In genomic region chr2:123015186-123015585, GRCh38 we compare ENCODE assay signal across 20 cellular contexts.
"Had no signal": no experiment of that assay in that cellular context is flagged by ENCODE, and none has a peak within 500 bp of the region (broad histone marks: within the 10 kb centered on the region; RNA-seq: fewer than 3 reads in every experiment).

No MANE protein-coding gene starts in this region.

- H3K27me3 ChIP-seq: left lung, ovary, spleen, tibial nerve, upper lobe of left lung had no signal

- H3K9me3 ChIP-seq: ovary, psoas muscle, thoracic aorta, upper lobe of left lung had no signal

- FAIRE-seq: frontal cortex, kidney, urothelium cell line had no signal

- H3K4me1 ChIP-seq: left lung, psoas muscle, spleen, tibial nerve, upper lobe of left lung had no signal

- ATAC-seq: left lung; naive thymus-derived CD4-positive, alpha-beta T cell; psoas muscle; right cardiac atrium; stimulated activated memory B cell treated with anti-CD40 and anti-IgM and Interleukin-4, amounts not matched to agents 10 μg/mL and 1 μg/mL and 100 μg/mL, for 72 hours had no signal

- H3K36me3 ChIP-seq: left lung, ovary, spleen, thoracic aorta, tibial nerve, upper lobe of left lung had no signal

- DNase-seq: cortex of kidney; head of caudate nucleus; kidney; left lung; mesenchymal stem cell; naive thymus-derived CD4-positive, alpha-beta T cell; occipital lobe; ovary; posterior cingulate gyrus; psoas muscle; right cardiac atrium; spleen; stimulated activated CD4-positive, alpha-beta T cell treated with anti-CD3 and anti-CD28 coated beads, Interleukin-4, amount 100 ng/mL, for 4 hours; upper lobe of left lung had no signal

- H3K4me3 ChIP-seq: left lung, ovary, psoas muscle, skin epidermis, spleen, thoracic aorta, tibial nerve, upper lobe of left lung had no signal

- H3K27ac ChIP-seq: left lung, ovary, psoas muscle, skin epidermis, spleen, thoracic aorta, tibial nerve, upper lobe of left lung had no signal
